8 cellular contexts compared by ENCODE assay signal in genomic region chr4:10095296-10095991, GRCh38. TPM values are rescaled to one million over a fixed set of nuclear protein-coding genes. Genes with fewer than 3 reads are reported as not detected.
DNase-seq lines count a peak whose midpoint lies in the region; ATAC-seq and TF ChIP-seq lines count a peak whose summit lies in the region.

No MANE protein-coding gene starts in this region.

- H3K27ac ChIP-seq in RWPE2 (ENCODE audit: poor library complexity, severe bottlenecking) (peak overlapping the region; percentile 88), neuronal stem cell (replicated peaks; ENCODE audit: low read length) (no peak overlapping the region)

- H3K4me1 Mint-ChIP-seq in stimulated activated memory B cell treated with anti-CD40 and anti-IgM and Interleukin-4, amounts not matched to agents 10 μg/mL and 1 μg/mL and 100 μg/mL, for 72 hours, result peaks cover 71% of the 10 kb centered on the region

- no peak overlapping the region for H4K91ac ChIP-seq in neuronal stem cell (ENCODE audit: low read depth, low read length, poor library complexity)

- no peak overlapping the region for H3K4ac ChIP-seq in neuronal stem cell (ENCODE audit: low read length)

- peaks cover 39% of the 10 kb centered on the region for H3K4me1 ChIP-seq in RWPE2 (ENCODE audit: insufficient read depth, poor library complexity, severe bottlenecking)
- peaks cover 0 to 24% of the 10 kb centered on the region in 2 donors for H3K4me1 ChIP-seq in neuronal stem cell (ENCODE audit: control insufficient read depth in 2 of 2, insufficient read depth in 1 of 2, low read depth in 1 of 2, low read length in 2 of 2)

- no peak overlapping the region for H2AK5ac ChIP-seq in neuronal stem cell (ENCODE audit: low read depth, low read length)

- no peak overlapping the region for H3K14ac ChIP-seq in neuronal stem cell (ENCODE audit: low read length)

- no CpG with 5 or more reads among the region's 13 CpGs for WGBS in neuronal stem cell (ENCODE audit: extremely low coverage in 2 of 2, insufficient read length in 2 of 2, insufficient replicate concordance in 1 of 2), 2 donors

- H3K27me3 Mint-ChIP-seq in stimulated activated memory B cell treated with anti-CD40 and anti-IgM and Interleukin-4, amounts not matched to agents 10 μg/mL and 1 μg/mL and 100 μg/mL, for 72 hours, result no peaks in the 10 kb centered on the region

- peaks cover 63% of the 10 kb centered on the region for H3K36me3 Mint-ChIP-seq in stimulated activated memory B cell treated with anti-CD40 and anti-IgM and Interleukin-4, amounts not matched to agents 10 μg/mL and 1 μg/mL and 100 μg/mL, for 72 hours

- H3K9ac ChIP-seq in neuronal stem cell (ENCODE audit: low read depth, low read length, poor library complexity), result no peak overlapping the region

- H2BK15ac ChIP-seq in neuronal stem cell (ENCODE audit: low read length), result no peak overlapping the region

- H3K4me3 Mint-ChIP-seq in stimulated activated memory B cell treated with anti-CD40 and anti-IgM and Interleukin-4, amounts not matched to agents 10 μg/mL and 1 μg/mL and 100 μg/mL, for 72 hours, result no peak overlapping the region

- H3K23ac ChIP-seq in neuronal stem cell (ENCODE audit: low read depth, low read length, poor library complexity), result no peak overlapping the region

- no peak overlapping the region for H3K4me3 ChIP-seq in RWPE2 (ENCODE audit: severe bottlenecking)
- no peak overlapping the region for H3K4me3 ChIP-seq in neuronal stem cell (ENCODE audit: low read length in 2 of 2)

- H2AFZ ChIP-seq in neuronal stem cell (ENCODE audit: low read length), result no peak overlapping the region

- no peak overlapping the region for H2BK5ac ChIP-seq in neuronal stem cell (ENCODE audit: low read length)

- H3K27me3 ChIP-seq in RWPE2 (ENCODE audit: insufficient read depth, poor library complexity, severe bottlenecking), result no peaks in the 10 kb centered on the region
- no peaks in the 10 kb centered on the region for H3K27me3 ChIP-seq in neuronal stem cell (ENCODE audit: control insufficient read depth in 3 of 3, insufficient read depth in 3 of 3, low read depth in 1 of 3, low read length in 3 of 3)

- H3K9me3 Mint-ChIP-seq in stimulated activated memory B cell treated with anti-CD40 and anti-IgM and Interleukin-4, amounts not matched to agents 10 μg/mL and 1 μg/mL and 100 μg/mL, for 72 hours, result no peaks in the 10 kb centered on the region

- DNase-seq in RWPE2 (ENCODE audit: low spot score), result no peak
- peak; percentile 41 for DNase-seq in glomerular visceral epithelial cell (ENCODE audit: extremely low spot score)
- DNase-seq in neuronal stem cell (ENCODE audit: low spot score), result no peak
- DNase-seq in Ammon's horn (ENCODE audit: low spot score), result no peak
- DNase-seq in COLO829 (ENCODE audit: low spot score), result no peak

- peaks cover 25% of the 10 kb centered on the region for H3K79me1 ChIP-seq in neuronal stem cell (ENCODE audit: low read depth, low read length)

- no peak overlapping the region for H4K8ac ChIP-seq in neuronal stem cell (ENCODE audit: low read depth, low read length)

- no peak for TF ChIP-seq CTCF in RWPE2 (IDR thresholded peaks at IDR 0.05; ENCODE audit: poor library complexity, severe bottlenecking)

- no peak overlapping the region for H2BK120ac ChIP-seq in neuronal stem cell (ENCODE audit: low read depth, low read length)

- no peaks in the 10 kb centered on the region for H3K9me3 ChIP-seq in RWPE2 (ENCODE audit: severe bottlenecking)
- H3K9me3 ChIP-seq in neuronal stem cell (replicated peaks in 1 of 2; ENCODE audit: control insufficient read depth in 2 of 2, insufficient read depth in 1 of 2, low read depth in 1 of 2, low read length in 2 of 2), result no peaks in the 10 kb centered on the region

- H3K36me3 ChIP-seq in RWPE2 (ENCODE audit: low read depth) (peaks cover 86% of the 10 kb centered on the region), neuronal stem cell (replicated peaks in 1 of 2; ENCODE audit: control insufficient read depth in 2 of 2, insufficient read depth in 2 of 2, low read length in 2 of 2) (peaks cover 61 to 100% of the 10 kb centered on the region in 2 donors)

- ATAC-seq in GM21619 (IDR thresholded peaks at IDR 0.05; ENCODE audit: unreplicated experiment) (peak; percentile 11), RWPE2 (ENCODE audit: low read depth) (no peak), HG02678 (IDR thresholded peaks at IDR 0.05; ENCODE audit: unreplicated experiment) (no peak)
- peak; percentile 32 for ATAC-seq in stimulated activated memory B cell treated with anti-CD40 and anti-IgM and Interleukin-4, amounts not matched to agents 10 μg/mL and 1 μg/mL and 100 μg/mL, for 72 hours

- no peak overlapping the region for H3K18ac ChIP-seq in neuronal stem cell (ENCODE audit: low read length)

- H2BK12ac ChIP-seq in neuronal stem cell (ENCODE audit: low read length), result no peak overlapping the region

- H3K4me2 ChIP-seq in neuronal stem cell (ENCODE audit: insufficient read depth, low read length, poor library complexity, severe bottlenecking), result no peak overlapping the region

- H3K27ac Mint-ChIP-seq in stimulated activated memory B cell treated with anti-CD40 and anti-IgM and Interleukin-4, amounts not matched to agents 10 μg/mL and 1 μg/mL and 100 μg/mL, for 72 hours, result peak overlapping the region; percentile 91

RNA-seq across cellular contexts. Expression of gene WDR1, which starts 21.2 kb away (rescaled TPM):
- 78.8 TPM for polyA plus RNA-seq in neuronal stem cell (2013, experiment 1 of 2)
- polyA plus RNA-seq in neuronal stem cell (2013, experiment 2 of 2), result 78.7 TPM

Comparison
In these comparisons a context has a peak if more than half of its experiments do, and no peak if none do; other contexts are left out.
1. ATAC-seq: peak in GM21619 (single experiment) and stimulated activated memory B cell treated with anti-CD40 and anti-IgM and Interleukin-4, amounts not matched to agents 10 μg/mL and 1 μg/mL and 100 μg/mL, for 72 hours (single experiment); none in RWPE2 (single experiment) and HG02678 (single experiment).